Comparison of ENCODE assay signal across 20 cellular contexts in the genomic region with DNA sequence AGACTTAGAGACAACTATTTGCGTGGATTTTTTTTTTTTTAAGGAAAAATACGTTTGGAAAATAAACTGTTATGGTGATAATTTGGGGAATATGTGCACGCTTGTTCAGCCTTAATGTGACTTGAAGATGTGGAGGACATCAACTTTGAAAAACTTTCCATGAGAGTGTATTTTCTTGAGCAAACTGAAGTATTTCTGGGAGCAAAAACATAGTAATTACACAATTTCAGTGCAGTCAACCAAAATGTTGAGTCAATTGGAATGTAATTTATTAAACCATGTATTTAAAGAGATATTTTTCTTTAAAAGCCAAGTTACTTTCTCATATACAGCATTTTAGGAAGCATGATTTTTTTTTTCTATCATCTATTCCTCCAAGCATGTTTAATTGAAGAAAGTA.
"Had no signal": no experiment of that assay in that cellular context is flagged by ENCODE, and none has a peak within 500 bp of the region (broad histone marks: within the 10 kb centered on the region; RNA-seq: fewer than 3 reads in every experiment).

No MANE protein-coding gene starts in this region.

- H3K27ac ChIP-seq: cardiac muscle cell, lower lobe of right lung, tibial nerve, vagina, VCaP had no signal

- H3K4me3 ChIP-seq: cardiac muscle cell, lower lobe of right lung, stomach, tibial nerve, vagina had no signal

- H3K4me1 Mint-ChIP-seq: activated naive CD4-positive, alpha-beta T cell treated with anti-CD3 and anti-CD28 coated beads, Interleukin-2, amount 10 ng/mL, durations not matched to agents 7 days and 5 days; nephron had no signal

- H3K27me3 ChIP-seq: cardiac muscle cell, stomach, tibial nerve, vagina had no signal

- H3K4me3 Mint-ChIP-seq: activated naive CD4-positive, alpha-beta T cell treated with anti-CD3 and anti-CD28 coated beads, Interleukin-2, amount 10 ng/mL, durations not matched to agents 7 days and 5 days; activated T-cell treated with anti-CD3 and anti-CD28 coated beads, Interleukin-2, amount 50 U/mL, for 24 hours; immature natural killer cell; nephron had no signal

- H3K9me3 ChIP-seq: lower lobe of right lung, stomach, tibial nerve, vagina had no signal

- H3K4me1 ChIP-seq: lower lobe of right lung, vagina had no signal

- ATAC-seq: lower lobe of right lung had no signal

- DNase-seq: activated CD4-positive, alpha-beta T cell treated with anti-CD3 and anti-CD28 coated beads for 1 hour; activated CD4-positive, alpha-beta T cell treated with anti-CD3 and anti-CD28 coated beads, Interleukin-2, amount 50 U/mL, for 4 hours; activated naive CD4-positive, alpha-beta T cell treated with anti-CD3 and anti-CD28 coated beads, Interleukin-2, amount 10 ng/mL, durations not matched to agents 7 days and 5 days; activated T-cell treated with anti-CD3 and anti-CD28 coated beads, Interleukin-2, amount 50 U/mL, for 24 hours; head of caudate nucleus; immature natural killer cell; left cardiac atrium; lower lobe of right lung; nucleus accumbens; right cardiac atrium; stomach; T-helper 1 cell had no signal

- H3K9me3 Mint-ChIP-seq: activated naive CD4-positive, alpha-beta T cell treated with anti-CD3 and anti-CD28 coated beads, Interleukin-2, amount 10 ng/mL, durations not matched to agents 7 days and 5 days; activated T-cell treated with anti-CD3 and anti-CD28 coated beads, Interleukin-2, amount 50 U/mL, for 24 hours; immature natural killer cell; nephron had no signal

- H3K27ac Mint-ChIP-seq: activated naive CD4-positive, alpha-beta T cell treated with anti-CD3 and anti-CD28 coated beads, Interleukin-2, amount 10 ng/mL, durations not matched to agents 7 days and 5 days; activated T-cell treated with anti-CD3 and anti-CD28 coated beads, Interleukin-2, amount 50 U/mL, for 24 hours; immature natural killer cell; nephron; progenitor cell of endocrine pancreas had no signal

- FAIRE-seq: endometrium, frontal cortex had no signal
